ENCODE assay signal across 16 cellular contexts in the genomic region with DNA sequence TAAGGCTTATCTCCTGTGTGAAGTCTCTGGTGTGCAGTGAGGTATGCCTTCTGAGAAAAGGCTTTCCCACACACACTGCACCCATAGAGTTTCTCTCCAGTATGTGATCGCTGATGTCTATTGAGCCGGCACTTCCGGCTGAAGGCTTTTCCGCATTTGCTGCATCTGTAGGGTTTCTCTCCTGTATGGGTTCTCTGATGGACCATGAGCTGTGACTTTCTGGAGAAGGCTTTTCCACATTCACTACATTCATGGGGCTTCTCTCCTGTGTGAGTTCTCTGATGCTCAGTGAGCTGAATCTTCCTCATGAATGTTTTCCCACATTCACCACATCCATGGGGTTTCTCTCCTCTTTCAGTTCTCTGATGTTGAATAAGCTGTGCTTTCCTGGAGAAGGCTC. TPM values are rescaled to one million over a fixed set of nuclear protein-coding genes. Genes with fewer than 3 reads are reported as not detected.
A peak's percentile ranks its signal among the peaks of the same experiment; 100 is the strongest.
DNase-seq lines count a peak whose midpoint lies in the region; TF ChIP-seq lines count a peak whose summit lies in the region.
"Had no signal": no experiment of that assay in that cellular context is flagged by ENCODE, and none has a peak within 500 bp of the region (broad histone marks: within the 10 kb centered on the region; RNA-seq: fewer than 3 reads in every experiment).

No MANE protein-coding gene starts in this region.

- H3K4me3 ChIP-seq in HEK293 (ENCODE audit: low read depth, low read length) (no peak overlapping the region), coronary artery (peak overlapping the region; percentile 14), liver (ENCODE audit: low read depth in 1 of 3, low read length in 3 of 3) (peak overlapping the region in 2 of 3 donors; percentile 28 to 64), subcutaneous abdominal adipose tissue (ENCODE audit: low read depth in 1 of 5, low read length in 5 of 5) (peak overlapping the region; percentile 10 to 59 (median 27)), adrenal gland (no peak overlapping the region), thyroid gland (replicated peaks in 1 of 3) (no peak overlapping the region)

- no peak for TF ChIP-seq RAD21 in liver (IDR thresholded peaks at IDR 0.05)

- H3K9me3 ChIP-seq in HEK293 (ENCODE audit: control insufficient read depth, insufficient read depth, low read depth, low read length) (peaks cover 5% of the 10 kb centered on the region), liver (ENCODE audit: control insufficient read depth in 4 of 4, low read length in 3 of 4) (peaks cover 57 to 97% (median 82%) of the 10 kb centered on the region in 4 donors), subcutaneous abdominal adipose tissue (ENCODE audit: control insufficient read depth in 5 of 5, low read length in 5 of 5) (peaks cover 41 to 93% (median 87%) of the 10 kb centered on the region in 5 donors), adrenal gland (replicated peaks in 1 of 3) (peaks cover 3 to 62% (median 20%) of the 10 kb centered on the region in 3 donors), thyroid gland (no peaks in the 10 kb centered on the region)

- H3K27me3 ChIP-seq in liver (ENCODE audit: control insufficient read depth in 4 of 4, insufficient read depth in 4 of 4, low read length in 3 of 4): no peaks in the 10 kb centered on the region
- H3K27me3 ChIP-seq in subcutaneous abdominal adipose tissue (ENCODE audit: control insufficient read depth in 5 of 5, insufficient read depth in 4 of 5, low read length in 5 of 5): no peaks in the 10 kb centered on the region
- no peaks in the 10 kb centered on the region for H3K27me3 ChIP-seq in adrenal gland
- no peaks in the 10 kb centered on the region for H3K27me3 ChIP-seq in thyroid gland

- intact Hi-C loops in adrenal gland (cut with DNase I): no loop called here
- intact Hi-C loops in thyroid gland (cut with DNase I): no loop called here

- peaks cover 25 to 55% of the 10 kb centered on the region in 2 experiments for H3K36me3 ChIP-seq in HEK293 (ENCODE audit: control insufficient read depth in 2 of 2, insufficient read depth in 1 of 2, low read length in 2 of 2)
- H3K36me3 ChIP-seq in liver (ENCODE audit: control insufficient read depth in 4 of 4, insufficient read depth in 3 of 4, low read depth in 1 of 4, low read length in 3 of 4): peaks cover 9 to 67% (median 56%) of the 10 kb centered on the region in 4 donors
- H3K36me3 ChIP-seq in subcutaneous abdominal adipose tissue (ENCODE audit: control insufficient read depth in 5 of 5, insufficient read depth in 5 of 5, low read length in 5 of 5): peaks cover 52 to 59% (median 54%) of the 10 kb centered on the region in 5 donors
- peaks cover 0 to 18% of the 10 kb centered on the region in 2 donors for H3K36me3 ChIP-seq in adrenal gland (replicated peaks in 1 of 2)
- H3K36me3 ChIP-seq in thyroid gland: peaks cover 54 to 56% of the 10 kb centered on the region in 2 donors

- no peaks in the 10 kb centered on the region for H3K4me1 ChIP-seq in HEK293 (ENCODE audit: control insufficient read depth, insufficient read depth, low read length)
- H3K4me1 ChIP-seq in liver (ENCODE audit: control insufficient read depth in 4 of 4, insufficient read depth in 4 of 4, low read length in 3 of 4): no peaks in the 10 kb centered on the region
- H3K4me1 ChIP-seq in subcutaneous abdominal adipose tissue (ENCODE audit: control insufficient read depth in 5 of 5, insufficient read depth in 5 of 5, low read length in 5 of 5): no peaks in the 10 kb centered on the region
- no peaks in the 10 kb centered on the region for H3K4me1 ChIP-seq in adrenal gland (replicated peaks in 1 of 2)
- H3K4me1 ChIP-seq in thyroid gland: no peaks in the 10 kb centered on the region

- H3K9ac ChIP-seq in liver (ENCODE audit: low read depth in 1 of 2, low read length in 2 of 2) (no peak overlapping the region), subcutaneous abdominal adipose tissue (ENCODE audit: low read length in 5 of 5) (no peak overlapping the region)

- TF ChIP-seq CTCF in HEK293 (tag by site-specific recombination; IDR thresholded peaks at IDR 0.05) (no peak), coronary artery (IDR thresholded peaks at IDR 0.05) (no peak), liver (IDR thresholded peaks at IDR 0.05; ENCODE audit: low read depth, low read length, missing input control) (no peak), adrenal gland (IDR thresholded peaks at IDR 0.05) (no peak), thyroid gland (IDR thresholded peaks at IDR 0.05) (no peak)

- 97% methylated on average over 4 of the region's 4 CpGs for WGBS in liver
- 97 to 100% (median 98%) methylated on average over 4 of the region's 4 CpGs for WGBS in adrenal gland, 4 donors
- 94 to 98% methylated on average over 4 of the region's 4 CpGs for WGBS in thyroid gland, 2 donors

- TF ChIP-seq POLR2A in adrenal gland (IDR thresholded peaks at IDR 0.05): no peak
- no peak for TF ChIP-seq POLR2A in thyroid gland (IDR thresholded peaks at IDR 0.05)

- H3K27ac ChIP-seq in HEK293 (ENCODE audit: extremely low read depth, low read depth, low read length) (no peak overlapping the region), coronary artery (no peak overlapping the region), liver (ENCODE audit: low read depth in 1 of 2, low read length in 2 of 2) (no peak overlapping the region), subcutaneous abdominal adipose tissue (ENCODE audit: low read depth, low read length) (no peak overlapping the region), adrenal gland (no peak overlapping the region), thyroid gland (no peak overlapping the region)
- H3K27ac ChIP-seq: HL-60 had no signal

- POLR2A ChIA-PET in HEK293 (lab: Yijun Ruan, JAX): no interaction called here

- CTCF ChIA-PET in HEK293 (lab: Yijun Ruan, JAX): no interaction called here

- DNase-seq in coronary artery (ENCODE audit: low spot score) (no peak), adrenal gland (no peak), thyroid gland (no peak)
- DNase-seq in activated CD4-positive, alpha-beta T cell treated with anti-CD3 and anti-CD28 coated beads for 4 hours: no peak
- DNase-seq: H9; MV-4-11; NCI-H1436; NCI-H2029 treated with DMSO at 0.1 percent for 48 hours; NCI-H2171 treated with DMSO at 0.1 percent for 48 hours; NCI-H446 treated with DMSO at 0.1 percent for 48 hours; NK-92 treated with Interleukin-12 subunit alpha and Interleukin-12 subunit beta, amount 100 ng/mL, for 24 hours; SHP77 treated with DMSO at 0.1 percent for 48 hours had no signal

TF ChIP-seq in HEK293, 187 proteins besides CTCF, POLR2A, EP300 and RAD21 (continues in another document):
- TF ChIP-seq SETDB1 (IDR thresholded peaks at IDR 0.05; ENCODE audit: insufficient read length, low read length): peak; percentile 88
- no peak for TF ChIP-seq ZNF274 (IDR thresholded peaks at IDR 0.05; ENCODE audit: low read length)
- peak; percentile 85; the same call in 1 of the 2 replicates for TF ChIP-seq ZNF274 (tag by site-specific recombination; IDR thresholded peaks at IDR 0.05; ENCODE audit: borderline replicate concordance)

TF ChIP-seq in liver, 16 proteins besides CTCF, POLR2A, EP300 and RAD21 (continues in another document):
- TF ChIP-seq HNF4G (IDR thresholded peaks at IDR 0.05) (no peak), RXRA (IDR thresholded peaks at IDR 0.05) (no peak), SP1 (IDR thresholded peaks at IDR 0.05) (no peak), HNF4A (conservative IDR thresholded peaks at IDR 0.05) (no peak), FOXA1 (IDR thresholded peaks at IDR 0.05) (no peak), FOXA2 (IDR thresholded peaks at IDR 0.05) (no peak), NR2F2 (IDR thresholded peaks at IDR 0.05) (no peak), TAF1 (conservative IDR thresholded peaks at IDR 0.05) (no peak), GABPA (IDR thresholded peaks at IDR 0.05 in 1 of 2, conservative IDR thresholded peaks at IDR 0.05 in 1 of 2) (no peak)
- TF ChIP-seq, protein P1, sequence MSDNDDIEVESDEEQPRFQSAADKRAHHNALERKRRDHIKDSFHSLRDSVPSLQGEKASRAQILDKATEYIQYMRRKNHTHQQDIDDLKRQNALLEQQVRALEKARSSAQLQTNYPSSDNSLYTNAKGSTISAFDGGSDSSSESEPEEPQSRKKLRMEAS (IDR thresholded peaks at IDR 0.05): no peak
- TF ChIP-seq, protein P2, sequence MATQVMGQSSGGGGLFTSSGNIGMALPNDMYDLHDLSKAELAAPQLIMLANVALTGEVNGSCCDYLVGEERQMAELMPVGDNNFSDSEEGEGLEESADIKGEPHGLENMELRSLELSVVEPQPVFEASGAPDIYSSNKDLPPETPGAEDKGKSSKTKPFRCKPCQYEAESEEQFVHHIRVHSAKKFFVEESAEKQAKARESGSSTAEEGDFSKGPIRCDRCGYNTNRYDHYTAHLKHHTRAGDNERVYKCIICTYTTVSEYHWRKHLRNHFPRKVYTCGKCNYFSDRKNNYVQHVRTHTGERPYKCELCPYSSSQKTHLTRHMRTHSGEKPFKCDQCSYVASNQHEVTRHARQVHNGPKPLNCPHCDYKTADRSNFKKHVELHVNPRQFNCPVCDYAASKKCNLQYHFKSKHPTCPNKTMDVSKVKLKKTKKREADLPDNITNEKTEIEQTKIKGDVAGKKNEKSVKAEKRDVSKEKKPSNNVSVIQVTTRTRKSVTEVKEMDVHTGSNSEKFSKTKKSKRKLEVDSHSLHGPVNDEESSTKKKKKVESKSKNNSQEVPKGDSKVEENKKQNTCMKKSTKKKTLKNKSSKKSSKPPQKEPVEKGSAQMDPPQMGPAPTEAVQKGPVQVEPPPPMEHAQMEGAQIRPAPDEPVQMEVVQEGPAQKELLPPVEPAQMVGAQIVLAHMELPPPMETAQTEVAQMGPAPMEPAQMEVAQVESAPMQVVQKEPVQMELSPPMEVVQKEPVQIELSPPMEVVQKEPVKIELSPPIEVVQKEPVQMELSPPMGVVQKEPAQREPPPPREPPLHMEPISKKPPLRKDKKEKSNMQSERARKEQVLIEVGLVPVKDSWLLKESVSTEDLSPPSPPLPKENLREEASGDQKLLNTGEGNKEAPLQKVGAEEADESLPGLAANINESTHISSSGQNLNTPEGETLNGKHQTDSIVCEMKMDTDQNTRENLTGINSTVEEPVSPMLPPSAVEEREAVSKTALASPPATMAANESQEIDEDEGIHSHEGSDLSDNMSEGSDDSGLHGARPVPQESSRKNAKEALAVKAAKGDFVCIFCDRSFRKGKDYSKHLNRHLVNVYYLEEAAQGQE (IDR thresholded peaks at IDR 0.05): no peak

RNA-seq across cellular contexts. Expression of a gene that starts 14.7 kb away (rescaled TPM):
- 1 to 10 TPM; 3.1 to 5.4 TPM for total RNA-seq in liver
- polyA plus RNA-seq in liver: 1 to 10 TPM; 2.0 to 2.6 TPM
- total RNA-seq in adrenal gland: 10 to 100 TPM in 4 of 8 donors, 1 to 10 TPM in 4; 6.2 to 39.8 (median 13.7) TPM
- polyA plus RNA-seq in adrenal gland: 10 to 100 TPM; 16.2 to 54.6 (median 52.6) TPM
- 10 to 100 TPM; 20.8 to 34.9 (median 22.2) TPM for total RNA-seq in thyroid gland

RNA-seq across cellular contexts. Expression of a gene that starts 31.7 kb away (rescaled TPM):
- total RNA-seq in liver: 1 to 10 TPM; 4.2 to 5.0 TPM
- polyA plus RNA-seq in liver: 1 to 10 TPM in 1 of 2 donors, under 1 TPM in 1; 0.83 to 1.9 TPM
- total RNA-seq in adrenal gland: 10 to 100 TPM in 4 of 8 donors, 1 to 10 TPM in 4; 2.8 to 16.3 (median 10.1) TPM
- 1 to 10 TPM; 2.7 to 9.5 (median 2.9) TPM for polyA plus RNA-seq in adrenal gland
- 10 to 100 TPM; 10.5 to 19.1 (median 14.9) TPM for total RNA-seq in thyroid gland

RNA-seq across cellular contexts. Expression of a gene that starts 54.2 kb away (rescaled TPM):
- total RNA-seq in liver (1 to 10 TPM; 2.6 to 2.8 TPM), adrenal gland (10 to 100 TPM in 1 of 8 donors, 1 to 10 TPM in 7; 4.1 to 14.1 (median 5.3) TPM), thyroid gland (10 to 100 TPM in 3 of 4 donors, 1 to 10 TPM in 1; 7.9 to 27.7 (median 15.6) TPM)
- polyA plus RNA-seq in liver (1 to 10 TPM; 1.1 to 1.3 TPM), adrenal gland (1 to 10 TPM; 3.6 to 7.2 (median 4.9) TPM)

Comparison
In these comparisons a context has a peak if more than half of its experiments do, and no peak if none do; other contexts are left out.
1. H3K4me3 ChIP-seq: peak in coronary artery (single experiment), liver (2 of 3) and subcutaneous abdominal adipose tissue (5 of 5); none in HEK293 (single experiment), adrenal gland (0 of 4) and thyroid gland (0 of 3).